Comparison of ENCODE assay signal across 9 cellular contexts in the genomic region with DNA sequence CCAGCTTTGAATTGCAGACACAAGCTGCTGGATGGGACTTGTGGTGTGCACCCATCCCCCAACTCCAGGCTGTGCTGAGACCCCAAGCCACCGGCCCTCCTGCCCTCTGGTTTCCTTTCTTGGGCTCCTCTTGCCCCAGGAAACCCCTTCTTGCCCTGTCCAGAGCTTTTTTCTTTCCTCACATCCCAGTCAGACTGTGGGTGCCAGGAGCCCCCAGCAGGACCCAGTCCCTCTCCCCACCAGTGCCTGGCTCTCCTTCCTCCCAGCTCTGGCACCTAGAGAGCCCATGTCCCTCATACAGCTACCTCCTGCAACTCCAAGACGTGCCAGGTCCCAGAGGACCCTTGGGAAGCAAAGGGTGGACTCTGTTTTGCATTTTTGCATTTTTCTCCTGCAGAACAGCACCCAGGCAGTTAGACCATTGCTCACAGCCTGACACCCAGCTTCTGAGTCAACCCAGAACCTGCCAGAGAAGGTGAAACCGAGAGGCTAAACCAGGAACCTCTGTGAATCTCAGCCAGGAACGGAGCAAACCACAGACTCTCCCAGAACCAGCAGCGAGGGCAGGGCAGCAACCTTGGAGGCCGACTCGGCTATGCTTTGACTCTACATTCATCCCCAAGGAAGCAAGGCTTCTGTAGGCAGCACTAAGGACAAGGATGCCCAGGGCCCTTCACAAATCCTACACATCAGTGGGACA.
DNase-seq lines count a peak whose midpoint lies in the region; ATAC-seq lines count a peak whose summit lies in the region.
"Had no signal": no experiment of that assay in that cellular context is flagged by ENCODE, and none has a peak within 500 bp of the region (broad histone marks: within the 10 kb centered on the region; RNA-seq: fewer than 3 reads in every experiment).

No MANE protein-coding gene starts in this region.

- H4K20me1 ChIP-seq in Karpas-422 (ENCODE audit: insufficient read depth, low read depth, low read length) = no peaks in the 10 kb centered on the region

- H3K9me2 ChIP-seq in Karpas-422 (replicated peaks; ENCODE audit: insufficient read depth, low read length) = no peaks in the 10 kb centered on the region

- H3K4me2 ChIP-seq in Karpas-422 (ENCODE audit: low read depth, low read length, poor library complexity, severe bottlenecking) = no peak overlapping the region

- POLR2A ChIA-PET in activated CD4-positive, alpha-beta T cell treated with anti-CD3 and anti-CD28 coated beads for 36 hours (lab: Charles Lee) = no interaction called here
- POLR2A ChIA-PET in activated naive CD8-positive, alpha-beta T cell treated with anti-CD3 and anti-CD28 coated beads, Interleukin-2, amount 10 ng/mL, durations not matched to agents 7 days and 5 days (lab: Charles Lee) = no interaction called here

- H3K9me3 ChIP-seq in Karpas-422 (ENCODE audit: low read length) = no peaks in the 10 kb centered on the region

- no peaks in the 10 kb centered on the region for H3K9me3 Mint-ChIP-seq in activated CD4-positive, alpha-beta T cell treated with anti-CD3 and anti-CD28 coated beads for 36 hours (ENCODE audit: low read depth)
- no peaks in the 10 kb centered on the region for H3K9me3 Mint-ChIP-seq in activated naive CD8-positive, alpha-beta T cell treated with anti-CD3 and anti-CD28 coated beads, Interleukin-2, amount 10 ng/mL, durations not matched to agents 7 days and 5 days
- H3K9me3 Mint-ChIP-seq: activated B cell treated with CpG ODN at 0.5 μM for 24 hours had no signal

- peaks cover 10% of the 10 kb centered on the region for H3K4me1 Mint-ChIP-seq in activated CD4-positive, alpha-beta T cell treated with anti-CD3 and anti-CD28 coated beads for 36 hours
- peaks cover 7% of the 10 kb centered on the region for H3K4me1 Mint-ChIP-seq in activated naive CD8-positive, alpha-beta T cell treated with anti-CD3 and anti-CD28 coated beads, Interleukin-2, amount 10 ng/mL, durations not matched to agents 7 days and 5 days

- ATAC-seq in activated CD4-positive, alpha-beta T cell treated with anti-CD3 and anti-CD28 coated beads for 36 hours = peak; percentile 96
- ATAC-seq in HG02938 (IDR thresholded peaks at IDR 0.05; ENCODE audit: unreplicated experiment) = peak; percentile 78
- peak; percentile 45 for ATAC-seq in activated naive CD8-positive, alpha-beta T cell treated with anti-CD3 and anti-CD28 coated beads, Interleukin-2, amount 10 ng/mL, durations not matched to agents 7 days and 5 days (ENCODE audit: low read depth)

- no peak overlapping the region for H3K27ac ChIP-seq in Karpas-422 (ENCODE audit: low read length)

- no peak overlapping the region for H2AFZ ChIP-seq in Karpas-422 (ENCODE audit: low read length)

- CTCF ChIA-PET in activated CD4-positive, alpha-beta T cell treated with anti-CD3 and anti-CD28 coated beads for 36 hours (lab: Charles Lee) = interaction anchor here (1.4 kb wide), 1 partner anchor 11 kb away, joined by 3 read pairs; no protein-coding TSS in a partner anchor

- no peak overlapping the region for H3K4me3 Mint-ChIP-seq in activated CD4-positive, alpha-beta T cell treated with anti-CD3 and anti-CD28 coated beads for 36 hours
- H3K4me3 Mint-ChIP-seq in activated naive CD8-positive, alpha-beta T cell treated with anti-CD3 and anti-CD28 coated beads, Interleukin-2, amount 10 ng/mL, durations not matched to agents 7 days and 5 days = no peak overlapping the region
- H3K4me3 Mint-ChIP-seq: activated B cell treated with CpG ODN at 0.5 μM for 24 hours had no signal

- H3K9ac ChIP-seq in Karpas-422 (ENCODE audit: low read length) = no peak overlapping the region

- no peaks in the 10 kb centered on the region for H3K36me3 ChIP-seq in Karpas-422 (ENCODE audit: insufficient read depth, low read length)

- H3K79me2 ChIP-seq in Karpas-422 (ENCODE audit: low read length) = no peaks in the 10 kb centered on the region

- peaks cover 14% of the 10 kb centered on the region; the same call in 1 of the 2 replicates for H3K4me1 ChIP-seq in Karpas-422 (ENCODE audit: low read length)

- no peak overlapping the region for H3K4me3 ChIP-seq in Karpas-422 (ENCODE audit: low read length)

- no peaks in the 10 kb centered on the region for H3K27me3 ChIP-seq in Karpas-422 (ENCODE audit: low read length)

- H3K36me3 Mint-ChIP-seq in activated CD4-positive, alpha-beta T cell treated with anti-CD3 and anti-CD28 coated beads for 36 hours (ENCODE audit: low read depth) = no peaks in the 10 kb centered on the region
- no peaks in the 10 kb centered on the region for H3K36me3 Mint-ChIP-seq in activated naive CD8-positive, alpha-beta T cell treated with anti-CD3 and anti-CD28 coated beads, Interleukin-2, amount 10 ng/mL, durations not matched to agents 7 days and 5 days

- peaks cover 10% of the 10 kb centered on the region for H3K27me3 Mint-ChIP-seq in activated CD4-positive, alpha-beta T cell treated with anti-CD3 and anti-CD28 coated beads for 36 hours
- H3K27me3 Mint-ChIP-seq in activated naive CD8-positive, alpha-beta T cell treated with anti-CD3 and anti-CD28 coated beads, Interleukin-2, amount 10 ng/mL, durations not matched to agents 7 days and 5 days = peaks cover 8% of the 10 kb centered on the region
- H3K27me3 Mint-ChIP-seq: activated B cell treated with CpG ODN at 0.5 μM for 24 hours had no signal

- H3K27ac Mint-ChIP-seq in activated CD4-positive, alpha-beta T cell treated with anti-CD3 and anti-CD28 coated beads for 36 hours = no peak overlapping the region
- H3K27ac Mint-ChIP-seq in activated naive CD8-positive, alpha-beta T cell treated with anti-CD3 and anti-CD28 coated beads, Interleukin-2, amount 10 ng/mL, durations not matched to agents 7 days and 5 days = no peak overlapping the region
- H3K27ac Mint-ChIP-seq: activated B cell treated with CpG ODN at 0.5 μM for 24 hours had no signal

- DNase-seq in activated CD4-positive, alpha-beta T cell treated with anti-CD3 and anti-CD28 coated beads for 36 hours = peak; percentile 71
- DNase-seq in activated CD4-positive, alpha-beta T cell treated with anti-CD3 and anti-CD28 coated beads, Interleukin-2, amount 50 U/mL, for 1 hour = no peak
- no peak for DNase-seq in activated naive CD8-positive, alpha-beta T cell treated with anti-CD3 and anti-CD28 coated beads, Interleukin-2, amount 10 ng/mL, durations not matched to agents 7 days and 5 days
- DNase-seq in stimulated activated CD8-positive, alpha-beta memory T cell treated with anti-CD3 and anti-CD28 coated beads, Interleukin-12 subunit alpha, Interleukin-12 subunit beta, amount 100 ng/mL, for 24 hours (ENCODE audit: extremely low read depth) = peak; percentile 3
- DNase-seq in HuH-7 (ENCODE audit: low spot score) (no peak), Karpas-422 (no peak), NCI-H2029 treated with DMSO at 0.1 percent for 48 hours (lab: John Stamatoyannopoulos, UW) (no peak)
- DNase-seq: activated B cell treated with CpG ODN at 0.5 μM for 24 hours had no signal

- intact Hi-C loops in activated CD4-positive, alpha-beta T cell treated with anti-CD3 and anti-CD28 coated beads for 36 hours (cut with DNase I, micrococcal nuclease) = loop anchor here in 1 of 2 experiments (5.0 kb wide), 1 partner anchor 36 kb away; no protein-coding TSS in a partner anchor

Comparison
In these comparisons a context has a peak if more than half of its experiments do, and no peak if none do; other contexts are left out.
1. DNase-seq: peak in activated CD4-positive, alpha-beta T cell treated with anti-CD3 and anti-CD28 coated beads for 36 hours (single experiment) and stimulated activated CD8-positive, alpha-beta memory T cell treated with anti-CD3 and anti-CD28 coated beads, Interleukin-12 subunit alpha, Interleukin-12 subunit beta, amount 100 ng/mL, for 24 hours (single experiment); none in activated CD4-positive, alpha-beta T cell treated with anti-CD3 and anti-CD28 coated beads, Interleukin-2, amount 50 U/mL, for 1 hour (single experiment), activated naive CD8-positive, alpha-beta T cell treated with anti-CD3 and anti-CD28 coated beads, Interleukin-2, amount 10 ng/mL, durations not matched to agents 7 days and 5 days (single experiment), HuH-7 (single experiment), Karpas-422 (single experiment) and NCI-H2029 treated with DMSO at 0.1 percent for 48 hours (single experiment).
2. ATAC-seq: peak in every context shown above with its lines; median percentile 96 in activated CD4-positive, alpha-beta T cell treated with anti-CD3 and anti-CD28 coated beads for 36 hours; 78 in HG02938; 45 in activated naive CD8-positive, alpha-beta T cell treated with anti-CD3 and anti-CD28 coated beads, Interleukin-2, amount 10 ng/mL, durations not matched to agents 7 days and 5 days.